Comparison of ENCODE assay signal across 36 cellular contexts in genomic region chr2:236489895-236490404, GRCh38.
A peak's percentile ranks its signal among the peaks of the same experiment; 100 is the strongest.
DNase-seq lines count a peak whose midpoint lies in the region; ATAC-seq, FAIRE-seq and TF ChIP-seq lines count a peak whose summit lies in the region.
"Had no signal": no experiment of that assay in that cellular context is flagged by ENCODE, and none has a peak within 500 bp of the region (broad histone marks: within the 10 kb centered on the region; RNA-seq: fewer than 3 reads in every experiment).

No MANE protein-coding gene starts in this region.

- no peak for FAIRE-seq in HepG2 (lab: Jason Lieb, UNC)
- FAIRE-seq in A549 (lab: Jason Lieb, UNC) = no peak
- no peak for FAIRE-seq in K562 (lab: Jason Lieb, UNC)
- FAIRE-seq in bronchial epithelial cell (lab: Jason Lieb, UNC) = peak; percentile 83
- FAIRE-seq: A204.1, D721Med had no signal

- H3K9me3 Mint-ChIP-seq in natural killer cell treated with Interleukin-12 subunit alpha and Interleukin-12 subunit beta and Interleukin-15 and Interleukin-18, amount 100 ng/mL, for 72 hours = no peaks in the 10 kb centered on the region
- peaks cover 5 to 9% of the 10 kb centered on the region in 2 donors for H3K9me3 Mint-ChIP-seq in stimulated activated naive B cell treated with anti-CD40 and anti-IgM and Interleukin-4, amounts not matched to agents 10 μg/mL and 1 μg/mL and 100 μg/mL, for 72 hours
- H3K9me3 Mint-ChIP-seq: CD4-positive, alpha-beta T cell had no signal

- TF ChIP-seq EP300 in HepG2 (IDR thresholded peaks at IDR 0.05; ENCODE audit: low read depth in 2 of 2, low read length in 2 of 2) (no peak), HepG2 (CRISPR knock-in tag; IDR thresholded peaks at IDR 0.05; ENCODE audit: borderline replicate concordance) (no peak), A549 (IDR thresholded peaks at IDR 0.05) (no peak), K562 (IDR thresholded peaks at IDR 0.05; ENCODE audit: low read length) (no peak)

- H3K27me3 ChIP-seq in HepG2 (ENCODE audit: control insufficient read depth in 1 of 2, insufficient read depth in 2 of 2, low read length in 2 of 2) (peaks cover 0 to 9% of the 10 kb centered on the region in 2 experiments; a peak in 3 of 5 replicates), right lobe of liver (no peaks in the 10 kb centered on the region), K562 (ENCODE audit: control insufficient read depth in 2 of 2, insufficient read depth in 2 of 2, low read length in 2 of 2) (no peaks in the 10 kb centered on the region), bronchial epithelial cell (ENCODE audit: control insufficient read depth, insufficient read depth, low read length) (no peaks in the 10 kb centered on the region), tibial artery (no peaks in the 10 kb centered on the region)
- H3K27me3 ChIP-seq: BE2C; BLaER1; BLaER1 treated with 17β-estradiol and CSF1 and Interleukin-3, amounts not matched to agents 10 nM and 100 nM had no signal

- DNase-seq in HepG2 (ENCODE audit: low spot score) (no peak), right lobe of liver (no peak), A549 (ENCODE audit: low read depth in 1 of 2, low spot score in 1 of 2) (no peak), K562 (ENCODE audit: extremely low read depth in 1 of 4, low spot score in 3 of 4) (no peak), bronchial epithelial cell (ENCODE audit: low read depth) (no peak), tibial artery (no peak)
- DNase-seq in natural killer cell treated with Interleukin-12 subunit alpha and Interleukin-12 subunit beta and Interleukin-15 and Interleukin-18, amount 100 ng/mL, for 72 hours (ENCODE audit: low spot score) = no peak
- DNase-seq in stimulated activated naive B cell treated with anti-CD40 and anti-IgM and Interleukin-4, amounts not matched to agents 10 μg/mL and 1 μg/mL and 100 μg/mL, for 72 hours = no peak
- DNase-seq: 8988T; ACHN; AML-193; BE2C; C1 segment of cervical spinal cord; Caco-2; Calu3; CD4-positive, alpha-beta memory T cell; CD4-positive, alpha-beta T cell; CD4-positive, CD25-positive, alpha-beta regulatory T cell; CD8-positive, alpha-beta memory T cell; CD8-positive, alpha-beta T cell; COR-L47; DMS 273 treated with DMSO at 0.1 percent for 48 hours; DMS153; DMS53; DMS79; DMS79 treated with DMSO at 0.1 percent for 48 hours; DND-41; EL had no signal

- H3K4me2 ChIP-seq in HepG2 (ENCODE audit: low read depth, low read length) (no peak overlapping the region), A549 (no peak overlapping the region), K562 (ENCODE audit: insufficient read depth, low read length) (no peak overlapping the region)
- H3K4me2 ChIP-seq: BLaER1; BLaER1 treated with 17β-estradiol and CSF1 and Interleukin-3, amounts not matched to agents 10 nM and 100 nM had no signal

- in situ Hi-C loops in HepG2 (cut with HindIII; ENCODE audit: extremely low pct_ligation_motif_present, low pct_unique_long_range_greater_than_20kb) (no loop called here), K562 (cut with MboI) (no loop called here)

- H2AFZ ChIP-seq in HepG2 (ENCODE audit: low read length) (no peak overlapping the region), K562 (ENCODE audit: low read depth, low read length) (no peak overlapping the region)

- no peak overlapping the region for H3K27ac Mint-ChIP-seq in natural killer cell treated with Interleukin-12 subunit alpha and Interleukin-12 subunit beta and Interleukin-15 and Interleukin-18, amount 100 ng/mL, for 72 hours
- no peak overlapping the region for H3K27ac Mint-ChIP-seq in stimulated activated naive B cell treated with anti-CD40 and anti-IgM and Interleukin-4, amounts not matched to agents 10 μg/mL and 1 μg/mL and 100 μg/mL, for 72 hours
- H3K27ac Mint-ChIP-seq: B cell; CD14-positive monocyte; CD4-positive, alpha-beta memory T cell; CD4-positive, alpha-beta T cell; CD4-positive, CD25-positive, alpha-beta regulatory T cell; CD8-positive, alpha-beta T cell had no signal

- no peaks in the 10 kb centered on the region for H3K36me3 Mint-ChIP-seq in natural killer cell treated with Interleukin-12 subunit alpha and Interleukin-12 subunit beta and Interleukin-15 and Interleukin-18, amount 100 ng/mL, for 72 hours
- H3K36me3 Mint-ChIP-seq in stimulated activated naive B cell treated with anti-CD40 and anti-IgM and Interleukin-4, amounts not matched to agents 10 μg/mL and 1 μg/mL and 100 μg/mL, for 72 hours = peaks cover 0 to 6% of the 10 kb centered on the region in 2 donors
- H3K36me3 Mint-ChIP-seq: CD14-positive monocyte; CD4-positive, alpha-beta memory T cell; CD4-positive, CD25-positive, alpha-beta regulatory T cell had no signal

- H3K36me3 ChIP-seq in HepG2 (replicated peaks in 1 of 2; ENCODE audit: control insufficient read depth in 1 of 2, insufficient read depth in 2 of 2, low read length in 2 of 2) (no peaks in the 10 kb centered on the region), right lobe of liver (no peaks in the 10 kb centered on the region), K562 (ENCODE audit: control insufficient read depth, insufficient read depth, low read length) (no peaks in the 10 kb centered on the region), bronchial epithelial cell (ENCODE audit: control insufficient read depth, insufficient read depth, low read length) (peaks cover 1% of the 10 kb centered on the region), tibial artery (peaks cover 0 to 6% (median 0%) of the 10 kb centered on the region in 3 donors)
- H3K36me3 ChIP-seq: BE2C; BLaER1; BLaER1 treated with 17β-estradiol and CSF1 and Interleukin-3, amounts not matched to agents 10 nM and 100 nM had no signal

- no peaks in the 10 kb centered on the region for H3K9me1 ChIP-seq in K562 (ENCODE audit: control insufficient read depth, insufficient read depth, low read length)

- CTCF ChIA-PET in HepG2 (lab: Yijun Ruan, JAX; ENCODE audit: low intra/inter-chr PET ratio, low total read pairs) = no interaction called here
- CTCF ChIA-PET in A549 (lab: Yijun Ruan, JAX) = interaction anchor here (0.6 kb wide), 1 partner anchor 440 kb away, joined by 3 read pairs; no protein-coding TSS in a partner anchor
- CTCF ChIA-PET in K562 (lab: Yijun Ruan, JAX; ENCODE audit: low intra/inter-chr PET ratio) = no interaction called here

- H3K9me3 ChIP-seq in HepG2 (ENCODE audit: low read length) (no peaks in the 10 kb centered on the region), right lobe of liver (no peaks in the 10 kb centered on the region), A549 (no peaks in the 10 kb centered on the region), K562 (replicated peaks; ENCODE audit: control insufficient read depth, insufficient read depth, low read depth, low read length) (no peaks in the 10 kb centered on the region), tibial artery (no peaks in the 10 kb centered on the region)
- H3K9me3 ChIP-seq: BE2C, Caco-2 had no signal

- H3K9ac ChIP-seq in HepG2 (ENCODE audit: insufficient read depth, low read depth, low read length) = no peak overlapping the region
- no peak overlapping the region for H3K9ac ChIP-seq in K562 (ENCODE audit: insufficient read depth in 1 of 2, low read depth in 2 of 2, low read length in 2 of 2)
- H3K9ac ChIP-seq: BLaER1; BLaER1 treated with 17β-estradiol and CSF1 and Interleukin-3, amounts not matched to agents 10 nM and 100 nM had no signal

- H3K4me3 Mint-ChIP-seq in natural killer cell treated with Interleukin-12 subunit alpha and Interleukin-12 subunit beta and Interleukin-15 and Interleukin-18, amount 100 ng/mL, for 72 hours = no peak overlapping the region
- H3K4me3 Mint-ChIP-seq in stimulated activated naive B cell treated with anti-CD40 and anti-IgM and Interleukin-4, amounts not matched to agents 10 μg/mL and 1 μg/mL and 100 μg/mL, for 72 hours = no peak overlapping the region
- H3K4me3 Mint-ChIP-seq: B cell; CD14-positive monocyte; CD4-positive, alpha-beta memory T cell; CD4-positive, alpha-beta T cell; CD4-positive, CD25-positive, alpha-beta regulatory T cell; CD8-positive, alpha-beta T cell had no signal

- 17% methylated on average over 3 of the region's 3 CpGs for WGBS in HepG2 (ENCODE audit: low lambda C conversion rate)
- 79% methylated on average over 3 of the region's 3 CpGs for WGBS in right lobe of liver (ENCODE audit: insufficient coverage, low coverage, low lambda C conversion rate, missing lambda C conversion rate)
- 58% methylated on average over 3 of the region's 3 CpGs for WGBS in A549 (ENCODE audit: missing lambda C conversion rate)
- 6% methylated on average over 3 of the region's 3 CpGs for WGBS in K562 (ENCODE audit: insufficient coverage, low coverage, missing lambda C conversion rate)

- TF ChIP-seq POLR2A in HepG2 (IDR thresholded peaks at IDR 0.05; ENCODE audit: insufficient read depth in 1 of 2, low read depth in 2 of 2, low read length in 2 of 2) (no peak), right lobe of liver (IDR thresholded peaks at IDR 0.05) (no peak), A549 (IDR thresholded peaks at IDR 0.05; ENCODE audit: low read length) (no peak), K562 (conservative IDR thresholded peaks at IDR 0.05) (no peak)

- H3K27me3 Mint-ChIP-seq in natural killer cell treated with Interleukin-12 subunit alpha and Interleukin-12 subunit beta and Interleukin-15 and Interleukin-18, amount 100 ng/mL, for 72 hours = peaks cover under 1 to 4% of the 10 kb centered on the region in 2 donors
- H3K27me3 Mint-ChIP-seq in stimulated activated naive B cell treated with anti-CD40 and anti-IgM and Interleukin-4, amounts not matched to agents 10 μg/mL and 1 μg/mL and 100 μg/mL, for 72 hours = peaks cover 8 to 17% of the 10 kb centered on the region in 2 donors

- no TSS peak for BruUV-seq in HepG2 (replicated peaks; lab: Mats Ljungman, UMichigan)
- no TSS peak for BruUV-seq in K562 (replicated peaks; lab: Mats Ljungman, UMichigan)

- H3K4me1 ChIP-seq in HepG2 (ENCODE audit: insufficient read depth, low read length) (no peaks in the 10 kb centered on the region), right lobe of liver (no peaks in the 10 kb centered on the region), A549 (no peaks in the 10 kb centered on the region), K562 (replicated peaks in 1 of 2; ENCODE audit: control insufficient read depth in 2 of 2, insufficient read depth in 2 of 2, low read length in 2 of 2) (no peaks in the 10 kb centered on the region), tibial artery (no peaks in the 10 kb centered on the region)
- H3K4me1 ChIP-seq: BE2C; BLaER1; BLaER1 treated with 17β-estradiol and CSF1 and Interleukin-3, amounts not matched to agents 10 nM and 100 nM; Caco-2 had no signal

- H4K20me1 ChIP-seq in HepG2 (ENCODE audit: insufficient read depth, low read length) (no peaks in the 10 kb centered on the region), K562 (replicated peaks; ENCODE audit: control insufficient read depth, insufficient read depth, low read length) (no peaks in the 10 kb centered on the region)
- H4K20me1 ChIP-seq: BLaER1; BLaER1 treated with 17β-estradiol and CSF1 and Interleukin-3, amounts not matched to agents 10 nM and 100 nM had no signal

- no peaks in the 10 kb centered on the region for H3K4me1 Mint-ChIP-seq in natural killer cell treated with Interleukin-12 subunit alpha and Interleukin-12 subunit beta and Interleukin-15 and Interleukin-18, amount 100 ng/mL, for 72 hours (ENCODE audit: low read depth in 2 of 2)
- H3K4me1 Mint-ChIP-seq in stimulated activated naive B cell treated with anti-CD40 and anti-IgM and Interleukin-4, amounts not matched to agents 10 μg/mL and 1 μg/mL and 100 μg/mL, for 72 hours = no peaks in the 10 kb centered on the region
- H3K4me1 Mint-ChIP-seq: B cell; CD14-positive monocyte; CD4-positive, alpha-beta memory T cell; CD4-positive, CD25-positive, alpha-beta regulatory T cell had no signal

- no peaks in the 10 kb centered on the region for H3K79me2 ChIP-seq in HepG2 (ENCODE audit: insufficient read depth, low read length)
- H3K79me2 ChIP-seq in K562 (ENCODE audit: control insufficient read depth, insufficient read depth, low read length) = no peaks in the 10 kb centered on the region

- ATAC-seq in HepG2 = no peak
- no peak for ATAC-seq in right lobe of liver
- no peak for ATAC-seq in A549
- ATAC-seq in K562 = no peak
- no peak for ATAC-seq in natural killer cell treated with Interleukin-12 subunit alpha and Interleukin-12 subunit beta and Interleukin-15 and Interleukin-18, amount 100 ng/mL, for 72 hours
- no peak for ATAC-seq in stimulated activated naive B cell treated with anti-CD40 and anti-IgM and Interleukin-4, amounts not matched to agents 10 μg/mL and 1 μg/mL and 100 μg/mL, for 72 hours (replicated peaks)
- ATAC-seq: CD8-positive, alpha-beta T cell had no signal

- no peak overlapping the region for H3K27ac ChIP-seq in HepG2 (ENCODE audit: extremely low read length, insufficient read depth, low read length)
- no peak overlapping the region for H3K27ac ChIP-seq in right lobe of liver
- no peak overlapping the region for H3K27ac ChIP-seq in A549
- no peak overlapping the region for H3K27ac ChIP-seq in K562 (ENCODE audit: extremely low read depth, low read depth, low read length)
- no peak overlapping the region for H3K27ac ChIP-seq in tibial artery
- H3K27ac ChIP-seq: 22Rv1; BLaER1; BLaER1 treated with 17β-estradiol and CSF1 and Interleukin-3, amounts not matched to agents 10 nM and 100 nM; C4-2B had no signal

- intact Hi-C loops in HepG2 (cut with micrococcal nuclease; ENCODE audit: unreplicated experiment) (no loop called here), right lobe of liver (cut with DNase I) (no loop called here), K562 (cut with micrococcal nuclease) (no loop called here), tibial artery (cut with DNase I; ENCODE audit: low total_unique reads) (no loop called here)

- TF ChIP-seq RAD21 in HepG2 (CRISPR knock-in tag; IDR thresholded peaks at IDR 0.05) = no peak
- TF ChIP-seq RAD21 in A549 (conservative IDR thresholded peaks at IDR 0.05 in 1 of 2, IDR thresholded peaks at IDR 0.05 in 1 of 2) = no peak
- TF ChIP-seq RAD21 in K562 (CRISPR knock-in tag; conservative IDR thresholded peaks at IDR 0.05 in 1 of 2, IDR thresholded peaks at IDR 0.05 in 1 of 2) = no peak

- TF ChIP-seq CTCF in HepG2 (CRISPR knock-in tag; IDR thresholded peaks at IDR 0.05) = no peak
- TF ChIP-seq CTCF in right lobe of liver (IDR thresholded peaks at IDR 0.05) = no peak
- no peak for TF ChIP-seq CTCF in A549 (IDR thresholded peaks at IDR 0.05)
- TF ChIP-seq CTCF in K562 (IDR thresholded peaks at IDR 0.05 in 2 of 3, conservative IDR thresholded peaks at IDR 0.05 in 1 of 3; ENCODE audit: insufficient read depth in 2 of 3, low read depth in 1 of 3, low read length in 3 of 3) = no peak
- no peak for TF ChIP-seq CTCF in bronchial epithelial cell (IDR thresholded peaks at IDR 0.05; ENCODE audit: insufficient read depth, low read length, severe bottlenecking)
- no peak for TF ChIP-seq CTCF in tibial artery (IDR thresholded peaks at IDR 0.05)

- no peak overlapping the region for H3K4me3 ChIP-seq in HepG2 (replicated peaks in 1 of 3; ENCODE audit: insufficient read depth in 1 of 3, low read depth in 2 of 3, low read length in 3 of 3)
- no peak overlapping the region for H3K4me3 ChIP-seq in right lobe of liver
- H3K4me3 ChIP-seq in A549 = no peak overlapping the region
- H3K4me3 ChIP-seq in K562 = no peak overlapping the region
- no peak overlapping the region for H3K4me3 ChIP-seq in bronchial epithelial cell (ENCODE audit: low read depth, low read length)
- H3K4me3 ChIP-seq in tibial artery = no peak overlapping the region
- H3K4me3 ChIP-seq: BLaER1; BLaER1 treated with 17β-estradiol and CSF1 and Interleukin-3, amounts not matched to agents 10 nM and 100 nM had no signal

- POLR2A ChIA-PET in HepG2 (lab: Yijun Ruan, JAX) = no interaction called here
- POLR2A ChIA-PET in A549 (lab: Yijun Ruan, JAX) = no interaction called here
- POLR2A ChIA-PET in K562 (lab: Yijun Ruan, JAX) = no interaction called here

Comparison
In these comparisons a context has a peak if more than half of its experiments do, and no peak if none do; other contexts are left out.
1. Of the 241 proteins assayed by ChIP-seq in both HepG2 and K562: peak only in HepG2: MAFF and MAFK; only in K562: none; in both: none; in neither: 239.